31 cellular contexts compared by ENCODE assay signal in genomic region chr2:3545788-3546478, GRCh38. TPM values are rescaled to one million over a fixed set of nuclear protein-coding genes. Genes with fewer than 3 reads are reported as not detected.
"Had no signal": no experiment of that assay in that cellular context is flagged by ENCODE, and none has a peak within 500 bp of the region (broad histone marks: within the 10 kb centered on the region; RNA-seq: fewer than 3 reads in every experiment).

No MANE protein-coding gene starts in this region.

- H3K4me1 ChIP-seq: body of pancreas, breast epithelium, SJCRH30 had no signal

- H3K27me3 ChIP-seq: body of pancreas, breast epithelium, SJCRH30 had no signal

- H3K4me3 Mint-ChIP-seq: activated CD4-positive, alpha-beta T cell treated with anti-CD3 and anti-CD28 coated beads for 36 hours; activated CD4-positive, alpha-beta T cell treated with anti-CD3 and anti-CD28 coated beads, Interleukin-2, amount 10 ng/mL, durations not matched to agents 7 days and 5 days; activated CD8-positive, alpha-beta T cell treated with anti-CD3 and anti-CD28 coated beads, Interleukin-2, amount 10 ng/mL, durations not matched to agents 7 days and 5 days; activated naive CD4-positive, alpha-beta T cell treated with anti-CD3 and anti-CD28 coated beads, Interleukin-2, amount 50 U/mL, for 24 hours; activated naive CD8-positive, alpha-beta T cell treated with anti-CD3 and anti-CD28 coated beads, Interleukin-2, amount 10 ng/mL, durations not matched to agents 7 days and 5 days; activated T-cell treated with anti-CD3 and anti-CD28 coated beads, Interleukin-2, amount 50 U/mL, for 24 hours had no signal

- DNase-seq: activated CD4-positive, alpha-beta T cell treated with anti-CD3 and anti-CD28 coated beads for 36 hours; activated CD4-positive, alpha-beta T cell treated with anti-CD3 and anti-CD28 coated beads, Interleukin-2, amount 10 ng/mL, durations not matched to agents 7 days and 5 days; activated CD4-positive, alpha-beta T cell treated with anti-CD3 and anti-CD28 coated beads, Interleukin-2, amount 50 U/mL, for 48 hours; activated CD8-positive, alpha-beta T cell treated with anti-CD3 and anti-CD28 coated beads, Interleukin-2, amount 10 ng/mL, durations not matched to agents 7 days and 5 days; activated gamma-delta T cell; activated naive CD4-positive, alpha-beta T cell treated with Interleukin-2 at 50 U/mL for 16 hours; activated naive CD8-positive, alpha-beta T cell treated with anti-CD3 and anti-CD28 coated beads, Interleukin-2, amount 10 ng/mL, durations not matched to agents 7 days and 5 days; activated T-cell treated with anti-CD3 and anti-CD28 coated beads, Interleukin-2, amount 50 U/mL, for 24 hours; body of pancreas; Kasumi-1; KG1; MM.1S; NCI-H1092; NCI-H1436 treated with DMSO at 0.1 percent for 48 hours; NCI-H1694 treated with DMSO at 0.1 percent for 48 hours; NCI-H2029; NCI-H2107; NCI-H2171; NCI-H510A; NCI-H526; NCI-H748 treated with DMSO at 0.1 percent for 48 hours; SHP77; SJCRH30; T1000 had no signal

- H3K9me3 Mint-ChIP-seq: activated CD4-positive, alpha-beta T cell treated with anti-CD3 and anti-CD28 coated beads, Interleukin-2, amount 10 ng/mL, durations not matched to agents 7 days and 5 days; activated naive CD4-positive, alpha-beta T cell treated with anti-CD3 and anti-CD28 coated beads, Interleukin-2, amount 50 U/mL, for 24 hours; activated naive CD8-positive, alpha-beta T cell treated with anti-CD3 and anti-CD28 coated beads, Interleukin-2, amount 10 ng/mL, durations not matched to agents 7 days and 5 days; activated T-cell treated with anti-CD3 and anti-CD28 coated beads, Interleukin-2, amount 50 U/mL, for 24 hours had no signal

- H3K27ac Mint-ChIP-seq: activated CD4-positive, alpha-beta T cell treated with anti-CD3 and anti-CD28 coated beads for 36 hours; activated CD4-positive, alpha-beta T cell treated with anti-CD3 and anti-CD28 coated beads, Interleukin-2, amount 10 ng/mL, durations not matched to agents 7 days and 5 days; activated CD8-positive, alpha-beta T cell treated with anti-CD3 and anti-CD28 coated beads, Interleukin-2, amount 10 ng/mL, durations not matched to agents 7 days and 5 days; activated naive CD4-positive, alpha-beta T cell treated with anti-CD3 and anti-CD28 coated beads, Interleukin-2, amount 50 U/mL, for 24 hours; activated naive CD8-positive, alpha-beta T cell treated with anti-CD3 and anti-CD28 coated beads, Interleukin-2, amount 10 ng/mL, durations not matched to agents 7 days and 5 days; activated T-cell treated with anti-CD3 and anti-CD28 coated beads, Interleukin-2, amount 50 U/mL, for 24 hours had no signal

- H3K27ac ChIP-seq: body of pancreas, breast epithelium, SJCRH30, SK-N-MC had no signal

- H3K9me3 ChIP-seq: body of pancreas, breast epithelium, SJCRH30 had no signal

- H3K4me3 ChIP-seq: body of pancreas, breast epithelium, SJCRH30, SK-N-MC had no signal

- H3K27me3 Mint-ChIP-seq: activated CD4-positive, alpha-beta T cell treated with anti-CD3 and anti-CD28 coated beads for 36 hours; activated CD4-positive, alpha-beta T cell treated with anti-CD3 and anti-CD28 coated beads, Interleukin-2, amount 10 ng/mL, durations not matched to agents 7 days and 5 days; activated naive CD4-positive, alpha-beta T cell treated with anti-CD3 and anti-CD28 coated beads, Interleukin-2, amount 50 U/mL, for 24 hours; activated naive CD8-positive, alpha-beta T cell treated with anti-CD3 and anti-CD28 coated beads, Interleukin-2, amount 10 ng/mL, durations not matched to agents 7 days and 5 days; activated T-cell treated with anti-CD3 and anti-CD28 coated beads, Interleukin-2, amount 50 U/mL, for 24 hours had no signal

- H3K4me1 Mint-ChIP-seq: activated CD4-positive, alpha-beta T cell treated with anti-CD3 and anti-CD28 coated beads for 36 hours; activated CD4-positive, alpha-beta T cell treated with anti-CD3 and anti-CD28 coated beads, Interleukin-2, amount 10 ng/mL, durations not matched to agents 7 days and 5 days had no signal

- ATAC-seq: activated CD4-positive, alpha-beta T cell treated with anti-CD3 and anti-CD28 coated beads for 36 hours; activated CD4-positive, CD25-positive, alpha-beta regulatory T cell treated with anti-CD3 and anti-CD28 coated beads, Interleukin-2, amount 50 U/mL, for 24 hours; activated CD8-positive, alpha-beta T cell treated with anti-CD3 and anti-CD28 coated beads, Interleukin-2, amount 10 ng/mL, durations not matched to agents 7 days and 5 days; body of pancreas; Panc1 had no signal

RNA-seq across cellular contexts. Expression of gene COLEC11, which starts 49.0 kb away (rescaled TPM):
- total RNA-seq: activated CD8-positive, alpha-beta T cell treated with anti-CD3 and anti-CD28 coated beads, Interleukin-2, amount 10 ng/mL, durations not matched to agents 7 days and 5 days; astrocyte; T-helper 1 cell treated with Interleukin-12 subunit alpha and Interleukin-12 subunit beta and Interleukin-4 antibody, amounts not matched to agents 30 ng/mL and 1 ng/mL, for 36 hours had no signal
